In the genomic region with DNA sequence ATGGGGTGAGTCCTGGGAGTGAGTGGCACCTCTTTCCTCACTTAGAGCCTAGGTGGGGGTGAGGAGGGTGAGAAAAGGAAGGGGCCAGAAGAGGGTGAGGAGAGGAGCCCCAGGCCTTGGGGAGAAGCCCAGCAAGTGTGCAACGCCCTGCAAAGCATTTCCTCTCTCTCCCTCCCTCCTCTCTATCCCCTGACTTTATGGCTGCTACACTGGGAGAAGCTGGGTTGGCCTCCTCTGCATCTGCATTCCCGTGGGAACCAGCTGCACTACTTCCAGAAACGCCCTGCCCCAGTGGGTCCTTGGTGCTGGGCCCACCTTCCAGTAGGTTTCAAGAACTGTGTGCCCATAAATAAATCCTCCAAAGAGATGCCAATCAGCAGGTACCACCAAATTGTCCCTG, we compare ENCODE assay signal across 18 cellular contexts.
DNase-seq lines count a peak whose midpoint lies in the region; ATAC-seq and TF ChIP-seq lines count a peak whose summit lies in the region.
"Had no signal": no experiment of that assay in that cellular context is flagged by ENCODE, and none has a peak within 500 bp of the region (broad histone marks: within the 10 kb centered on the region; RNA-seq: fewer than 3 reads in every experiment).

No MANE protein-coding gene starts in this region.

- 29 to 53% methylated on average over 3 of the region's 3 CpGs for WGBS in heart right ventricle, 2 donors
- whole genome bisulfite sequencing in body of pancreas, 2 donors, result 33 to 56% methylated on average over 3 of the region's 3 CpGs
- 0 to 12% methylated on average over 1 to 3 of the region's 3 CpGs for WGBS in transverse colon (ENCODE audit: low coverage in 1 of 2), 2 donors

- DNase-seq in cardiac muscle cell (ENCODE audit: low read depth in 1 of 2, low spot score in 1 of 2) (no peak), heart right ventricle (no peak), body of pancreas (no peak), mucosa of descending colon (peak; percentile 42 to 58 (median 48)), transverse colon (peak; percentile 41), DMS53 treated with DMSO at 0.1 percent for 48 hours (lab: John Stamatoyannopoulos, UW; ENCODE audit: unreplicated experiment) (no peak), putamen (ENCODE audit: low spot score) (no peak)
- DNase-seq: CD4-positive, CD25-positive, alpha-beta regulatory T cell; GDM1; Karpas-422; NCI-H1048; NCI-H1436 treated with DMSO at 0.1 percent for 48 hours; NCI-H2029; NCI-H774; SHP77 treated with DMSO at 0.1 percent for 48 hours had no signal

- intact Hi-C loops in heart right ventricle (cut with DNase I), result no loop called here
- intact Hi-C loops in body of pancreas (cut with DNase I), result no loop called here
- intact Hi-C loops in mucosa of descending colon (cut with DNase I, micrococcal nuclease), result no loop called here
- intact Hi-C loops in transverse colon (cut with DNase I; ENCODE audit: low total_unique reads), result no loop called here

- H3K9me3 ChIP-seq in cardiac muscle cell (ENCODE audit: low read depth), result no peaks in the 10 kb centered on the region
- peaks cover 0 to 8% (median 3%) of the 10 kb centered on the region in 11 donors for H3K9me3 ChIP-seq in heart right ventricle
- H3K9me3 ChIP-seq in body of pancreas, result no peaks in the 10 kb centered on the region
- H3K9me3 ChIP-seq in mucosa of descending colon, result no peaks in the 10 kb centered on the region
- no peaks in the 10 kb centered on the region for H3K9me3 ChIP-seq in transverse colon

- TF ChIP-seq CTCF in cardiac muscle cell (IDR thresholded peaks at IDR 0.05; ENCODE audit: low read depth, low read length) (no peak), heart right ventricle (IDR thresholded peaks at IDR 0.05) (no peak), body of pancreas (IDR thresholded peaks at IDR 0.05) (no peak), mucosa of descending colon (IDR thresholded peaks at IDR 0.05) (no peak), transverse colon (IDR thresholded peaks at IDR 0.05) (no peak)

- in situ Hi-C loops in transverse colon (cut with MboI; ENCODE audit: low pct_ligation_motif_present in 1 of 4, low pct_unique_long_range_greater_than_20kb in 1 of 4, low sequenced_read_pairs in 3 of 4), result no loop called here

- H3K27ac ChIP-seq in cardiac muscle cell, result peak overlapping the region; percentile 10
- no peak overlapping the region for H3K27ac ChIP-seq in heart right ventricle
- peak overlapping the region in 1 of 4 donors; percentile 30 for H3K27ac ChIP-seq in body of pancreas
- H3K27ac ChIP-seq in transverse colon, result peak overlapping the region; percentile 67 to 79 (median 76)
- H3K27ac ChIP-seq: 22Rv1 had no signal

- ATAC-seq in heart right ventricle (no peak), body of pancreas (peak; percentile 6), mucosa of descending colon (peak; percentile 77), GM18861 (IDR thresholded peaks at IDR 0.05; ENCODE audit: unreplicated experiment) (no peak)
- ATAC-seq: SK-N-SH treated with all-trans-retinoic acid at 6 μM for 48 hours had no signal

- H3K27me3 ChIP-seq in cardiac muscle cell, result no peaks in the 10 kb centered on the region
- no peaks in the 10 kb centered on the region for H3K27me3 ChIP-seq in heart right ventricle
- H3K27me3 ChIP-seq in body of pancreas, result no peaks in the 10 kb centered on the region
- H3K27me3 ChIP-seq in transverse colon, result no peaks in the 10 kb centered on the region

- peaks cover 15% of the 10 kb centered on the region for H3K4me1 ChIP-seq in cardiac muscle cell (ENCODE audit: low read depth)
- no peaks in the 10 kb centered on the region for H3K4me1 ChIP-seq in heart right ventricle
- H3K4me1 ChIP-seq in body of pancreas, result no peaks in the 10 kb centered on the region
- peaks cover 13% of the 10 kb centered on the region for H3K4me1 ChIP-seq in mucosa of descending colon (ENCODE audit: low read depth)
- H3K4me1 ChIP-seq in transverse colon, result peaks cover 3 to 24% (median 12%) of the 10 kb centered on the region in 4 donors

- no peak overlapping the region for H3K4me3 ChIP-seq in cardiac muscle cell
- H3K4me3 ChIP-seq in heart right ventricle, result no peak overlapping the region
- H3K4me3 ChIP-seq in body of pancreas, result no peak overlapping the region
- no peak overlapping the region for H3K4me3 ChIP-seq in mucosa of descending colon
- no peak overlapping the region for H3K4me3 ChIP-seq in transverse colon

- no peak for TF ChIP-seq POLR2A in body of pancreas (IDR thresholded peaks at IDR 0.05)
- TF ChIP-seq POLR2A in transverse colon (IDR thresholded peaks at IDR 0.05), result no peak

- TF ChIP-seq EP300 in transverse colon (IDR thresholded peaks at IDR 0.05; ENCODE audit: low read depth), result no peak

- H3K36me3 ChIP-seq in cardiac muscle cell (no peaks in the 10 kb centered on the region), heart right ventricle (no peaks in the 10 kb centered on the region), body of pancreas (replicated peaks in 1 of 2; ENCODE audit: insufficient read depth in 1 of 2, low read depth in 2 of 2) (no peaks in the 10 kb centered on the region), mucosa of descending colon (ENCODE audit: low read depth) (no peaks in the 10 kb centered on the region), transverse colon (no peaks in the 10 kb centered on the region)

Comparison
In these comparisons a context has a peak if more than half of its experiments do, and no peak if none do; other contexts are left out.
1. H3K27ac ChIP-seq: peak in cardiac muscle cell (single experiment) and transverse colon (4 of 4); none in heart right ventricle (0 of 10).
2. DNase-seq: peak in mucosa of descending colon (3 of 3) and transverse colon (single experiment); none in cardiac muscle cell (0 of 2), heart right ventricle (0 of 2), body of pancreas (0 of 4), DMS53 treated with DMSO at 0.1 percent for 48 hours (single experiment) and putamen (single experiment).
3. ATAC-seq: peak in body of pancreas (single experiment) and mucosa of descending colon (single experiment); none in heart right ventricle (0 of 8) and GM18861 (single experiment).